Comparison of ENCODE assay signal across 10 cellular contexts in genomic region chr5:165029471-165029870, GRCh38.
DNase-seq lines count a peak whose midpoint lies in the region; ATAC-seq and TF ChIP-seq lines count a peak whose summit lies in the region.
"Had no signal": no experiment of that assay in that cellular context is flagged by ENCODE, and none has a peak within 500 bp of the region (broad histone marks: within the 10 kb centered on the region; RNA-seq: fewer than 3 reads in every experiment).

No MANE protein-coding gene starts in this region.

- intact Hi-C loops in CD14-positive monocyte (cut with micrococcal nuclease) (no loop called here), PC-3 (cut with micrococcal nuclease) (loop anchor here (1.0 kb wide), 1 partner anchor 180 kb away; no protein-coding TSS in a partner anchor), ovary (cut with DNase I) (no loop called here)

- H3K79me2 ChIP-seq in PC-3 (ENCODE audit: low read length) = no peaks in the 10 kb centered on the region

- no TSS peak for BruUV-seq in PC-3 (replicated peaks; lab: Mats Ljungman, UMichigan)

- DNase-seq in CD14-positive monocyte (ENCODE audit: low spot score) = no peak
- no peak for DNase-seq in PC-3
- peak; percentile 8 for DNase-seq in fibroblast of villous mesenchyme (ENCODE audit: low read depth)
- no peak for DNase-seq in effector memory CD8-positive, alpha-beta T cell
- DNase-seq in ovary = no peak
- no peak for DNase-seq in GM03348 (ENCODE audit: low spot score)

- CTCF ChIA-PET in PC-3 (lab: Charles Lee) = no interaction called here

- no peaks in the 10 kb centered on the region for H3F3A ChIP-seq in PC-3 (ENCODE audit: low read length, unreplicated experiment)

- no peaks in the 10 kb centered on the region for H3K9me3 ChIP-seq in PC-3 (ENCODE audit: low read length)
- H3K9me3 ChIP-seq in ovary = no peaks in the 10 kb centered on the region

- H3K4me1 ChIP-seq in PC-3 (ENCODE audit: insufficient read depth, low read length) (no peaks in the 10 kb centered on the region), ovary (ENCODE audit: insufficient read depth) (no peaks in the 10 kb centered on the region)

- no peak overlapping the region for H3K4me2 ChIP-seq in PC-3 (ENCODE audit: low read length)

- H3K4me1 Mint-ChIP-seq in CD14-positive monocyte = peaks cover 5% of the 10 kb centered on the region
- no peaks in the 10 kb centered on the region for H3K4me1 Mint-ChIP-seq in effector memory CD8-positive, alpha-beta T cell (ENCODE audit: low read depth in 2 of 2)

- H3K27me3 ChIP-seq in PC-3 (ENCODE audit: low read length) = no peaks in the 10 kb centered on the region
- no peaks in the 10 kb centered on the region for H3K27me3 ChIP-seq in ovary

- TF ChIP-seq EP300 in ovary (IDR thresholded peaks at IDR 0.05) = no peak

- WGBS in ovary, 3 donors = 91 to 95% (median 91%) methylated on average over 1 of the region's 1 CpG

- H2AFZ ChIP-seq in PC-3 (ENCODE audit: low read length) = no peak overlapping the region

- H3K36me3 Mint-ChIP-seq in CD14-positive monocyte = peaks cover 0 to 2% of the 10 kb centered on the region in 2 donors
- no peaks in the 10 kb centered on the region for H3K36me3 Mint-ChIP-seq in effector memory CD8-positive, alpha-beta T cell (ENCODE audit: insufficient read depth)

- no peaks in the 10 kb centered on the region for H3K9me2 ChIP-seq in PC-3 (replicated peaks; ENCODE audit: low read length)

- no peak for TF ChIP-seq POLR2A in ovary (IDR thresholded peaks at IDR 0.05)

- H3K27ac ChIP-seq in PC-3 (ENCODE audit: low read length) = no peak overlapping the region
- no peak overlapping the region for H3K27ac ChIP-seq in ovary

- ATAC-seq in HG02981 (IDR thresholded peaks at IDR 0.05; ENCODE audit: unreplicated experiment) = peak; percentile 64
- ATAC-seq in PC-3 = peak; percentile 37; the same call in 1 of the 2 replicates
- ATAC-seq in effector memory CD8-positive, alpha-beta T cell (replicated peaks) = no peak
- ATAC-seq in HG03439 (IDR thresholded peaks at IDR 0.05; ENCODE audit: unreplicated experiment) = no peak

- no peak overlapping the region for H3K4me3 ChIP-seq in PC-3 (ENCODE audit: low read length)
- H3K4me3 ChIP-seq in fibroblast of villous mesenchyme (ENCODE audit: low read depth, low read length) = no peak overlapping the region
- no peak overlapping the region for H3K4me3 ChIP-seq in ovary

- POLR2A ChIA-PET in PC-3 (lab: Charles Lee; ENCODE audit: unreplicated experiment) = no interaction called here

- H3K27me3 Mint-ChIP-seq in CD14-positive monocyte (ENCODE audit: low read depth in 3 of 3) = peaks cover 0 to 2% (median 0%) of the 10 kb centered on the region in 3 donors
- no peaks in the 10 kb centered on the region for H3K27me3 Mint-ChIP-seq in effector memory CD8-positive, alpha-beta T cell
- H3K27me3 Mint-ChIP-seq: dendritic cell treated with granulocyte-macrophage colony-stimulating factor and Interleukin-4, amounts not matched to agents 40 ng/mL and 50 ng/mL, for 4 days had no signal

- no peak overlapping the region for H3K9ac ChIP-seq in PC-3 (ENCODE audit: low read length)

- H3K9me3 Mint-ChIP-seq in CD14-positive monocyte = peaks cover 3 to 17% (median 9%) of the 10 kb centered on the region in 7 donors
- H3K9me3 Mint-ChIP-seq in effector memory CD8-positive, alpha-beta T cell = peaks cover 0 to 2% of the 10 kb centered on the region in 2 donors
- H3K9me3 Mint-ChIP-seq: dendritic cell treated with granulocyte-macrophage colony-stimulating factor and Interleukin-4, amounts not matched to agents 40 ng/mL and 50 ng/mL, for 4 days had no signal

- no peaks in the 10 kb centered on the region for H4K20me1 ChIP-seq in PC-3 (ENCODE audit: low read length)

- H3K36me3 ChIP-seq in PC-3 (ENCODE audit: low read depth, low read length) = no peaks in the 10 kb centered on the region
- no peaks in the 10 kb centered on the region for H3K36me3 ChIP-seq in ovary

- no peak overlapping the region for H3K4me3 Mint-ChIP-seq in CD14-positive monocyte
- H3K4me3 Mint-ChIP-seq in effector memory CD8-positive, alpha-beta T cell = no peak overlapping the region
- H3K4me3 Mint-ChIP-seq: dendritic cell treated with granulocyte-macrophage colony-stimulating factor and Interleukin-4, amounts not matched to agents 40 ng/mL and 50 ng/mL, for 4 days; T-helper 2 cell treated with Interferon-gamma antibody and Interleukin-4, amounts not matched to agents 5 μg/mL and 100 μg/mL, for 36 hours had no signal

- TF ChIP-seq CTCF in CD14-positive monocyte (IDR thresholded peaks at IDR 0.05) = peak; percentile 69
- TF ChIP-seq CTCF in PC-3 (conservative IDR thresholded peaks at IDR 0.05; ENCODE audit: low read depth, low read length) = no peak; the same call in 1 of the 2 replicates
- TF ChIP-seq CTCF in fibroblast of villous mesenchyme (IDR thresholded peaks at IDR 0.05; ENCODE audit: insufficient read depth, low read depth, low read length) = peak; percentile 30
- no peak for TF ChIP-seq CTCF in ovary (IDR thresholded peaks at IDR 0.05)

- H3K27ac Mint-ChIP-seq in CD14-positive monocyte = peak overlapping the region in 1 of 7 donors; percentile 59
- no peak overlapping the region for H3K27ac Mint-ChIP-seq in effector memory CD8-positive, alpha-beta T cell
- H3K27ac Mint-ChIP-seq: dendritic cell treated with granulocyte-macrophage colony-stimulating factor and Interleukin-4, amounts not matched to agents 40 ng/mL and 50 ng/mL, for 4 days; T-helper 2 cell treated with Interferon-gamma antibody and Interleukin-4, amounts not matched to agents 5 μg/mL and 100 μg/mL, for 36 hours had no signal

Comparison
In these comparisons a context has a peak if more than half of its experiments do, and no peak if none do; other contexts are left out.
1. CTCF ChIP-seq: peak in CD14-positive monocyte (single experiment) and fibroblast of villous mesenchyme (single experiment); none in PC-3 (single experiment) and ovary (0 of 3).
2. ATAC-seq: peak in HG02981 (single experiment) and PC-3 (single experiment); none in effector memory CD8-positive, alpha-beta T cell (single experiment) and HG03439 (single experiment).